17 cellular contexts compared by ENCODE assay signal in genomic region chr3:194637541-194638400, GRCh38.
"Had no signal": no experiment of that assay in that cellular context is flagged by ENCODE, and none has a peak within 500 bp of the region (broad histone marks: within the 10 kb centered on the region; RNA-seq: fewer than 3 reads in every experiment).

No MANE protein-coding gene starts in this region.

- DNase-seq: activated CD4-positive, alpha-beta T cell treated with anti-CD3 and anti-CD28 coated beads for 4 hours; activated CD8-positive, alpha-beta T cell treated with anti-CD3 and anti-CD28 coated beads for 36 hours; activated naive CD4-positive, alpha-beta T cell; central memory CD4-positive, alpha-beta T cell; colonic mucosa; esophagus squamous epithelium; naive B cell; posterior cingulate gyrus; spleen; stimulated activated naive CD8-positive, alpha-beta T cell treated with anti-CD3 and anti-CD28 coated beads, Interleukin-15, amount 100 ng/mL, for 72 hours; SW 1271; testis had no signal

- H3K4me1 Mint-ChIP-seq: WTC11 had no signal

- H3K4me2 ChIP-seq: hepatocyte had no signal

- H3K27ac ChIP-seq: colonic mucosa, esophagus squamous epithelium, hepatocyte, right lobe of liver, testis had no signal

- ATAC-seq: activated CD8-positive, alpha-beta T cell treated with anti-CD3 and anti-CD28 coated beads for 36 hours; right lobe of liver; stimulated activated naive CD8-positive, alpha-beta T cell treated with anti-CD3 and anti-CD28 coated beads, Interleukin-15, amount 100 ng/mL, for 72 hours; WTC11 had no signal

- H3K27ac Mint-ChIP-seq: activated CD8-positive, alpha-beta T cell treated with anti-CD3 and anti-CD28 coated beads for 36 hours; activated T-helper 1 cell treated with anti-CD3 and anti-CD28 coated beads, Interleukin-12 subunit alpha, Interleukin-12 subunit beta, Interleukin-2, Interleukin-4 antibody, amounts not matched to agents 30 ng/mL and 10 ng/mL and 1 ng/mL, durations not matched to agents 14 hours and 24 hours and 36 hours; stimulated activated naive CD8-positive, alpha-beta T cell treated with anti-CD3 and anti-CD28 coated beads, Interleukin-15, amount 100 ng/mL, for 72 hours; WTC11 had no signal

- H3K4me1 ChIP-seq: colonic mucosa, testis had no signal

- H3K27me3 ChIP-seq: colonic mucosa, esophagus squamous epithelium, hepatocyte, right lobe of liver, spleen, testis had no signal

- H3K9me3 ChIP-seq: colonic mucosa, esophagus squamous epithelium, right lobe of liver, spleen, testis had no signal

- H3K4me3 Mint-ChIP-seq: activated CD8-positive, alpha-beta T cell treated with anti-CD3 and anti-CD28 coated beads for 36 hours; activated T-helper 1 cell treated with anti-CD3 and anti-CD28 coated beads, Interleukin-12 subunit alpha, Interleukin-12 subunit beta, Interleukin-2, Interleukin-4 antibody, amounts not matched to agents 30 ng/mL and 10 ng/mL and 1 ng/mL, durations not matched to agents 14 hours and 24 hours and 36 hours; stimulated activated naive CD8-positive, alpha-beta T cell treated with anti-CD3 and anti-CD28 coated beads, Interleukin-15, amount 100 ng/mL, for 72 hours; WTC11 had no signal

- H2AFZ ChIP-seq: hepatocyte had no signal

- H3K4me3 ChIP-seq: colonic mucosa, esophagus squamous epithelium, hepatocyte, right lobe of liver, spleen, testis had no signal

- H3K27me3 Mint-ChIP-seq: activated CD8-positive, alpha-beta T cell treated with anti-CD3 and anti-CD28 coated beads for 36 hours; naive B cell; stimulated activated naive CD8-positive, alpha-beta T cell treated with anti-CD3 and anti-CD28 coated beads, Interleukin-15, amount 100 ng/mL, for 72 hours had no signal

- H3K9me3 Mint-ChIP-seq: activated CD8-positive, alpha-beta T cell treated with anti-CD3 and anti-CD28 coated beads for 36 hours; activated T-helper 1 cell treated with anti-CD3 and anti-CD28 coated beads, Interleukin-12 subunit alpha, Interleukin-12 subunit beta, Interleukin-2, Interleukin-4 antibody, amounts not matched to agents 30 ng/mL and 10 ng/mL and 1 ng/mL, durations not matched to agents 14 hours and 24 hours and 36 hours; naive B cell; stimulated activated naive CD8-positive, alpha-beta T cell treated with anti-CD3 and anti-CD28 coated beads, Interleukin-15, amount 100 ng/mL, for 72 hours; WTC11 had no signal

- FAIRE-seq: TTC549 had no signal

- H3K79me2 ChIP-seq: hepatocyte had no signal
